ENCODE assay signal across 22 cellular contexts in the genomic region with DNA sequence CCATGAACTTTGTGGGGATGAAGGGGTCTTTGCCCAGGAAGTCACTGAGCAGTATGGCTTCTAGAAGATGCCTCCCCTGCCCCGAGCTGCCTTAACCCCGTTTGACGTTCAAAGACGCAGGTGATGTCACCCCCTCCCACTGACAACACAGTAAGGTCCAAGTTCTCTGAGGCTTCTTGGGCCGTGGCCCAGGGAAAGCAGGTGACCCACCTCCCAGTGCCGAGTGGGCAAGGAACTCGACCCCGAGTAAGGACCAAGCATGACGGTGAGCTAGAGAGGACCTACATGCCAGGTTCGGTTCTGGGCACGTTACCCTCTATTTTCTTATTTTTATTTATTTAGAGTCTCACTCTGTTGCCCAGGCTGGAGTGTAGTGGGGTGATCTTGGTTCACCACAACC.
DNase-seq lines count a peak whose midpoint lies in the region; ATAC-seq lines count a peak whose summit lies in the region.
"Had no signal": no experiment of that assay in that cellular context is flagged by ENCODE, and none has a peak within 500 bp of the region (broad histone marks: within the 10 kb centered on the region; RNA-seq: fewer than 3 reads in every experiment).

No MANE protein-coding gene starts in this region.

- H3K36me3 ChIP-seq in BLaER1, result no peaks in the 10 kb centered on the region

- no peak overlapping the region for H3K9ac ChIP-seq in BLaER1

- H3K4me2 ChIP-seq in BLaER1, result peak overlapping the region; percentile 14; the same call in 1 of the 2 replicates
- H3K4me2 ChIP-seq: A549 had no signal

- H3K27me3 ChIP-seq in BLaER1, result no peaks in the 10 kb centered on the region

- H3K4me1 ChIP-seq in BLaER1, result peaks cover 7% of the 10 kb centered on the region
- H3K4me1 ChIP-seq: A549 had no signal

- no peaks in the 10 kb centered on the region for H4K20me1 ChIP-seq in BLaER1

- no peak overlapping the region for H3K27ac ChIP-seq in BLaER1
- H3K27ac ChIP-seq: 22Rv1, A549 had no signal

- DNase-seq in islet precursor cell (peak; percentile 37), mesenteric fat pad (ENCODE audit: low spot score) (peak; percentile 71), T-helper 1 cell (no peak)
- DNase-seq in stimulated activated CD4-positive, alpha-beta T cell treated with anti-CD3 and anti-CD28 coated beads, Interleukin-4, amount 100 ng/mL, for 1 hour, result no peak
- DNase-seq: AML-193; C1 segment of cervical spinal cord; CD4-positive, alpha-beta memory T cell; CD4-positive, CD25-positive, alpha-beta regulatory T cell; CD8-positive, alpha-beta memory T cell; COR-L47; DMS 273 treated with DMSO at 0.1 percent for 48 hours; DMS153; DMS53; DMS79; DND-41; EL; GDM1 had no signal

- H3K9me3 ChIP-seq in BLaER1, result no peaks in the 10 kb centered on the region
- H3K9me3 ChIP-seq: A549 had no signal

- no peak overlapping the region for H3K4me3 ChIP-seq in BLaER1
- H3K4me3 ChIP-seq: A549, GM12878 had no signal

- ATAC-seq in GM18870 (IDR thresholded peaks at IDR 0.05; ENCODE audit: unreplicated experiment), result no peak
- ATAC-seq: GM12878 had no signal

Comparison
In these comparisons a context has a peak if more than half of its experiments do, and no peak if none do; other contexts are left out.
1. DNase-seq: peak in islet precursor cell (single experiment) and mesenteric fat pad (single experiment); none in stimulated activated CD4-positive, alpha-beta T cell treated with anti-CD3 and anti-CD28 coated beads, Interleukin-4, amount 100 ng/mL, for 1 hour (single experiment) and T-helper 1 cell (0 of 5).